9 cellular contexts compared by ENCODE assay signal in the genomic region with DNA sequence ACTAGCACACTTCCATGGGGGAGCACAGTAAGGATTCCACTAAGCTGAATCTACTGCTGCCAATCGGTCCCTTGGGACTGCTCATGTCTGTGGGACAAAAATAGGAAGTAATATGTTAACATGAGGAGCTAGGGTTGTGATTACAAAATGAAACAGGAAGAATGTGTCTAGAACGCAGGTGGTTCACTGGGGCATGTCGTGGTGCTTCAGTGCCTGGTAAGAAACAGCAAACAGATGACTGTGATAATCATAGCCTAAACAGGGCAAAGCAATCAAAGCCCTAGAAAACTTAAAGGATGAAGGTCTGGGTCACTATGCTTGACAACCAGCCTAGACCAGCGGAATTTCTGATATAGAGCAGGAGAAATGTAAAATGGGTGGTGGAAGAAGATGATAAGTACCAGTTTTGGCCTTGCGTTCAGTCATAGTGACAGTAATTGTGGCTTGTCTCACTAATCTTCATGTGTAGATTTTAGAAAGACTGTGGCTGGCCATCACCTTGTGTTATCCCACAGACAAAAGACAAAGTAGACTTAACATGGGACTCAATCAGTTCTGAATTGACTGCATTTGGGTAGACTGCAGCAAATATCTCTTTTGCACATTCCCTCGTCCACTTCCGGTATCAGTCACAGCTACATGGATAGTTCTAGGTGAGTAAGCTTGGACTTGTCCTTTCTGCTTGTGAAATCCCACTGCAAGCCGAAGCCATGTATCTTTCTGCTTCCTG. TPM values are rescaled to one million over a fixed set of nuclear protein-coding genes. Genes with fewer than 3 reads are reported as not detected.
DNase-seq lines count a peak whose midpoint lies in the region; ATAC-seq, FAIRE-seq and TF ChIP-seq lines count a peak whose summit lies in the region.
"Had no signal": no experiment of that assay in that cellular context is flagged by ENCODE, and none has a peak within 500 bp of the region (broad histone marks: within the 10 kb centered on the region; RNA-seq: fewer than 3 reads in every experiment).

No MANE protein-coding gene starts in this region.

- no peaks in the 10 kb centered on the region for H3K27me3 Mint-ChIP-seq in T-cell

- peaks cover 34% of the 10 kb centered on the region for H3K36me3 Mint-ChIP-seq in T-cell

- ATAC-seq in GM18907 (IDR thresholded peaks at IDR 0.05; ENCODE audit: unreplicated experiment) (peak; percentile 94), HG02623 (IDR thresholded peaks at IDR 0.05; ENCODE audit: unreplicated experiment) (peak; percentile 89), T-cell (replicated peaks in 1 of 4) (no peak), pancreas (no peak)

- TF ChIP-seq CTCF in tibial artery (IDR thresholded peaks at IDR 0.05) (no peak), pancreas (IDR thresholded peaks at IDR 0.05) (no peak)

- peaks cover 21 to 38% (median 28%) of the 10 kb centered on the region in 3 donors for H3K36me3 ChIP-seq in tibial artery
- no peaks in the 10 kb centered on the region for H3K36me3 ChIP-seq in pancreas

- H3K4me3 ChIP-seq in tibial artery (no peak overlapping the region), pancreas (no peak overlapping the region)

- DNase-seq in Kasumi-1 (lab: John Stamatoyannopoulos, UW): peak; percentile 59 to 69
- peak; percentile 40 for DNase-seq in pons (ENCODE audit: low spot score)
- no peak for DNase-seq in T-cell
- DNase-seq in NCI-H748 treated with DMSO at 0.1 percent for 48 hours (lab: John Stamatoyannopoulos, UW): no peak
- DNase-seq in tibial artery: no peak
- no peak for DNase-seq in pancreas

- H3K4me1 Mint-ChIP-seq in T-cell: peaks cover 0 to 2% (median 0%) of the 10 kb centered on the region in 3 donors

- POLR2A ChIA-PET in T-cell (lab: Charles Lee): no interaction called here

- intact Hi-C loops in tibial artery (cut with DNase I; ENCODE audit: low total_unique reads): no loop called here
- intact Hi-C loops in pancreas (cut with DNase I): no loop called here

- no peaks in the 10 kb centered on the region for H3K9me3 Mint-ChIP-seq in T-cell
- H3K9me3 Mint-ChIP-seq: T-helper 1 cell treated with Interleukin-12 subunit alpha and Interleukin-12 subunit beta and Interleukin-4 antibody, amounts not matched to agents 30 μg/mL and 1 μg/mL, for 36 hours had no signal

- H3K27ac ChIP-seq in tibial artery (no peak overlapping the region), pancreas (no peak overlapping the region)

- no peak for FAIRE-seq in pancreas (lab: Jason Lieb, UNC)

- H3K27ac Mint-ChIP-seq in T-cell: no peak overlapping the region
- H3K27ac Mint-ChIP-seq: T-helper 1 cell treated with Interleukin-12 subunit alpha and Interleukin-12 subunit beta and Interleukin-4 antibody, amounts not matched to agents 30 μg/mL and 1 μg/mL, for 36 hours had no signal

- H3K27me3 ChIP-seq in tibial artery (no peaks in the 10 kb centered on the region), pancreas (no peaks in the 10 kb centered on the region)

- CTCF ChIA-PET in T-cell (lab: Charles Lee): no interaction called here

- H3K4me3 Mint-ChIP-seq in T-cell: no peak overlapping the region
- H3K4me3 Mint-ChIP-seq: T-helper 1 cell treated with Interleukin-12 subunit alpha and Interleukin-12 subunit beta and Interleukin-4 antibody, amounts not matched to agents 30 μg/mL and 1 μg/mL, for 36 hours had no signal

- 89% methylated on average over 8 of the region's 8 CpGs for WGBS in pancreas, 2 donors

- H3K4me1 ChIP-seq in tibial artery (no peaks in the 10 kb centered on the region), pancreas (no peaks in the 10 kb centered on the region)

- no peaks in the 10 kb centered on the region for H3K9me3 ChIP-seq in tibial artery
- no peaks in the 10 kb centered on the region for H3K9me3 ChIP-seq in pancreas

RNA-seq across cellular contexts. Expression of gene WASHC3, which starts 51.4 kb away (rescaled TPM):
- 10 to 100 TPM; 37.5 to 46.7 (median 42.1) TPM for total RNA-seq in T-cell
- 10 to 100 TPM in 5 of 6 donors, 1 to 10 TPM in 1; 5.1 to 15.6 (median 12.8) TPM for total RNA-seq in pancreas
- 10 to 100 TPM; 15.5 to 29.0 TPM for polyA plus RNA-seq in pancreas

Comparison
In these comparisons a context has a peak if more than half of its experiments do, and no peak if none do; other contexts are left out.
1. ATAC-seq: peak in GM18907 (single experiment) and HG02623 (single experiment); none in T-cell (0 of 4) and pancreas (0 of 4).
2. DNase-seq: peak in Kasumi-1 (2 of 2) and pons (single experiment); none in T-cell (0 of 34), NCI-H748 treated with DMSO at 0.1 percent for 48 hours (single experiment), tibial artery (0 of 2) and pancreas (0 of 6).